Comparison of ENCODE assay signal across 1 cellular context in genomic region chr3:13063225-13063624, GRCh38.
TF ChIP-seq lines count a peak whose summit lies in the region.

No MANE protein-coding gene starts in this region.

TF ChIP-seq in WTC11, 78 proteins besides CTCF, POLR2A, EP300 and RAD21 (continued from another document):
- no peak for TF ChIP-seq FOXP4 (CRISPR knock-in tag; IDR thresholded peaks at IDR 0.05)
- no peak for TF ChIP-seq SMAD4 (CRISPR knock-in tag; IDR thresholded peaks at IDR 0.05)
TF ChIP-seq in WTC11: peak in this region for 0.
